In the genomic region with DNA sequence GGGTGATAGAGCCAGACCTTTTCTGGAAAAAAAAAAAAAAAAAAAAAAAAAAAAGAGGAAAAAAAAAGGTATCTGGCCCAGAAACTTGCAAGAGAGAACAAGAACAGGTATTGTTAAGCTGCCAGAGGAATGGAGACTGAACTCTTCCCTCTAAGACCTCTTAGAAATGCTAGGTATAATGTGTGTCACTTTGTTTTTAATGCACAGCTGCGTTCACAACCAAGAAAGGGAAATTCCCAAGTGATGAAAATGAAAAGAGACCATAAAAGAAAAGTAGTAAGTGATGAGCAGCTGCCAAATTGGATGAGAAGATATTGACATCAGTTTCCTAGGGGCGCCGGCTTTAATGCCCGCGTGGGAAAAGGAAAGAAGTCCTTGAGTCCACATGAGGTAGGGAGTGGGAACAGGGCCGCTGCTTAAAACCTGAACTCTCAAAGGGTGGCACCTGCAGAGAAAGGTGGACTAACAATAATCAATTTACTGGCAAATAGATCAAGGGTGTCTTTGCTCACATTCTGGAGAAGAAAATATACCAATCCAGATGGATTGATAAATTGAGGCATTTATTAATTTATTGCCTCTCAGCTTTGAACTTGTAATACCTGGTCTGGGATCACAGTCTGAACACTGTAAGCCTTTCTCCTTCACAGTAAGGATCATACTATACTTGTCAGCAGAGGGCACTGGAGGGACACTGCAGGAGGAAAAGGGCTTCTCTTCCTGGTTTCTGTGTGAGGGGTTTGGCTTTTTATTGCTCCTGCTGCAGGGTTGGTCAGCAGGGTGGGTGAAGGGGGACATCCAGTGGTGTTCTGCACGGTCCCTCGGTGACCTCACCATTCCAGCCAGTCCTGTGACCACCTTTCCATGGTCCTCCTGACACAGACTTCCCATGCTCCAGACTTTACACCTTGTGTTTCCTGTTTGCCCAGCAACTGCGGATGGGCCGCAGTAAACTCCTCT, we compare ENCODE assay signal across 7 cellular contexts.
DNase-seq lines count a peak whose midpoint lies in the region; ATAC-seq and TF ChIP-seq lines count a peak whose summit lies in the region.

No MANE protein-coding gene starts in this region.

- H3K9me3 Mint-ChIP-seq in brain, result peaks cover 8 to 16% (median 15%) of the 10 kb centered on the region in 5 experiments

- peak; percentile 98 for ATAC-seq in IMR-90 (ENCODE audit: low read depth)
- ATAC-seq in Panc1, result peak; percentile 88
- ATAC-seq in GM21360 (IDR thresholded peaks at IDR 0.05; ENCODE audit: unreplicated experiment), result no peak

- no peak overlapping the region for H3K23ac ChIP-seq in IMR-90 (ENCODE audit: low read depth, low read length)

- DNase-seq in EH (ENCODE audit: low read depth), result peak; percentile 69
- peak; percentile 71 for DNase-seq in IMR-90
- peak; percentile 25 for DNase-seq in Panc1 (ENCODE audit: low read depth, low spot score)
- peak; percentile 48 for DNase-seq in iPS DF 6.9 (ENCODE audit: low read depth, low spot score)
- no peak for DNase-seq in spleen

- H3K4me1 ChIP-seq in IMR-90 (ENCODE audit: control insufficient read depth, insufficient read depth, low read length) (no peaks in the 10 kb centered on the region), Panc1 (ENCODE audit: control insufficient read depth, insufficient read depth, low read length) (no peaks in the 10 kb centered on the region), iPS DF 6.9 (ENCODE audit: control insufficient read depth, insufficient read depth, low read length) (no peaks in the 10 kb centered on the region), spleen (peaks cover 0 to 10% (median 7%) of the 10 kb centered on the region in 6 donors)

- H4K20me1 ChIP-seq in IMR-90 (ENCODE audit: insufficient read depth, low read length), result no peaks in the 10 kb centered on the region

- no peaks in the 10 kb centered on the region for H3K79me1 ChIP-seq in IMR-90 (ENCODE audit: low read depth in 1 of 2, low read length in 2 of 2)

- TF ChIP-seq POLR2A in IMR-90 (IDR thresholded peaks at IDR 0.05; ENCODE audit: low read depth, low read length) (no peak), spleen (IDR thresholded peaks at IDR 0.05) (no peak)

- 0 out of 2 replicates have a peak, but pooled peaks cover 3% of the 10 kb centered on the region for H3K9me1 ChIP-seq in IMR-90 (ENCODE audit: insufficient read depth, low read length)

- WGBS in IMR-90 (ENCODE audit: extremely low coverage in 2 of 2, insufficient read length in 1 of 2), 2 experiments, result 94% methylated on average over 2 of the region's 10 CpGs; no CpG with 5 or more reads in 1 of the 2 experiments
- no CpG with 5 or more reads among the region's 10 CpGs for WGBS in iPS DF 6.9 (ENCODE audit: insufficient coverage, insufficient read length)
- WGBS in spleen, 5 donors, result 48 to 60% (median 56%) methylated on average over 10 of the region's 10 CpGs

- in situ Hi-C loops in IMR-90 (cut with MboI; ENCODE audit: low sequenced_read_pairs), result no loop called here
- in situ Hi-C loops in Panc1 (cut with HindIII; ENCODE audit: low pct_unique_long_range_greater_than_20kb, low sequenced_read_pairs), result no loop called here

- peak overlapping the region; percentile 69; the same call in 1 of the 2 replicates for H4K5ac ChIP-seq in IMR-90 (ENCODE audit: low read depth, low read length)

- peak overlapping the region; percentile 94 for H2BK120ac ChIP-seq in IMR-90 (ENCODE audit: low read depth, low read length)

- H3K36me3 ChIP-seq in IMR-90 (ENCODE audit: control insufficient read depth, insufficient read depth, low read length) (no peaks in the 10 kb centered on the region), Panc1 (ENCODE audit: control insufficient read depth, insufficient read depth, low read length) (no peaks in the 10 kb centered on the region), iPS DF 6.9 (ENCODE audit: control insufficient read depth, insufficient read depth, low read length) (no peaks in the 10 kb centered on the region), spleen (no peaks in the 10 kb centered on the region)

- H2BK20ac ChIP-seq in IMR-90 (ENCODE audit: low read depth, low read length), result peak overlapping the region; percentile 92

- H3K9ac ChIP-seq in IMR-90 (ENCODE audit: low read depth, low read length), result no peak overlapping the region

- peak overlapping the region; percentile 80 for H3K4ac ChIP-seq in IMR-90 (ENCODE audit: low read depth, low read length)

- H3K4me3 ChIP-seq in IMR-90 (ENCODE audit: insufficient read depth, low read depth, low read length) (no peak overlapping the region), Panc1 (ENCODE audit: low read depth in 2 of 2, low read length in 2 of 2) (no peak overlapping the region), iPS DF 6.9 (ENCODE audit: low read length) (no peak overlapping the region), spleen (no peak overlapping the region)

- H3K27ac ChIP-seq in IMR-90 (ENCODE audit: insufficient read depth, low read length) (0 out of 2 replicates have a peak overlapping the region, but pooled peaks have one; percentile 33), Panc1 (ENCODE audit: low read length) (peak overlapping the region; percentile 23; the same call in 1 of the 2 replicates), iPS DF 6.9 (ENCODE audit: low read length) (no peak overlapping the region), spleen (no peak overlapping the region)

- H3K36me3 Mint-ChIP-seq in brain, result peaks cover 10% of the 10 kb centered on the region

- H3K4me2 ChIP-seq in IMR-90 (ENCODE audit: low read depth, low read length), result no peak overlapping the region

- peak overlapping the region; percentile 17; the same call in 2 of the 3 replicates for H2BK15ac ChIP-seq in IMR-90 (ENCODE audit: low read depth, low read length)

- no peak overlapping the region for H3K56ac ChIP-seq in IMR-90 (ENCODE audit: extremely low read depth, insufficient read depth, low read length)

- H2AFZ ChIP-seq in IMR-90 (replicated peaks; ENCODE audit: low read length, poor library complexity), result peak overlapping the region; percentile 80

- POLR2A ChIA-PET in IMR-90 (lab: Charles Lee; ENCODE audit: unreplicated experiment), result interaction anchor here (0.6 kb wide), 1 partner anchor 62 kb away, joined by 13 read pairs; no protein-coding TSS in a partner anchor
- POLR2A ChIA-PET in Panc1 (lab: Charles Lee), result no interaction called here

- CTCF ChIA-PET in IMR-90 (lab: Yijun Ruan, JAX), result interaction anchor here (0.6 to 1.0 kb wide), 8 partner anchors 91 to 1397 kb away, joined by 3 to 4 read pairs (median 3); partner anchors contain the start of genes ADAM10 and MINDY2
- CTCF ChIA-PET in Panc1 (lab: Charles Lee), result interaction anchor here (0.5 to 0.6 kb wide), 2 partner anchors 654 to 861 kb away, joined by 6 to 18 read pairs; no protein-coding TSS in a partner anchor

- TF ChIP-seq CTCF in IMR-90 (conservative IDR thresholded peaks at IDR 0.05; ENCODE audit: low read depth, low read length) (peak; percentile 84), Panc1 (IDR thresholded peaks at IDR 0.05) (peak; percentile 78), brain (conservative IDR thresholded peaks at IDR 0.05) (peak; percentile 65 to 83), spleen (IDR thresholded peaks at IDR 0.05 in 8 of 11, conservative IDR thresholded peaks at IDR 0.05 in 3 of 11) (peak in 9 of 11 experiments; percentile 28 to 74 (median 52))

- peak overlapping the region; percentile 67 for H4K91ac ChIP-seq in IMR-90 (ENCODE audit: insufficient read depth, low read depth, low read length)

- no peaks in the 10 kb centered on the region for H3K27me3 Mint-ChIP-seq in brain

- peak overlapping the region; percentile 14 to 88; a peak in 2 of 4 replicates for H4K8ac ChIP-seq in IMR-90 (ENCODE audit: low read depth in 2 of 2, low read length in 2 of 2)

- H3K27ac Mint-ChIP-seq in brain, result peak overlapping the region in 2 of 5 experiments; percentile 42 to 60

- intact Hi-C loops in IMR-90 (cut with micrococcal nuclease), result loop anchor here (1.0 to 10.0 kb wide), 6 partner anchors 92 to 503 kb away; partner anchors contain the start of genes ADAM10 and MINDY2
- intact Hi-C loops in Panc1 (cut with micrococcal nuclease; ENCODE audit: unreplicated experiment), result no loop called here
- intact Hi-C loops in spleen (cut with DNase I; ENCODE audit: low total_unique reads), result loop anchor here (10.0 kb wide), 1 partner anchor 65 kb away; no protein-coding TSS in a partner anchor

- H3K4me1 Mint-ChIP-seq in brain, result no peaks in the 10 kb centered on the region

- peak overlapping the region; percentile 65 for H2AK5ac ChIP-seq in IMR-90 (ENCODE audit: low read depth, low read length)

- no TSS peak for BruUV-seq in IMR-90 (replicated peaks; lab: Mats Ljungman, UMichigan)
- BruUV-seq in Panc1 (replicated peaks; lab: Mats Ljungman, UMichigan), result no TSS peak

- H3K18ac ChIP-seq in IMR-90 (ENCODE audit: low read depth, low read length), result no peak overlapping the region; the same call in 1 of the 2 replicates

- H3K9me3 ChIP-seq in IMR-90 (ENCODE audit: control insufficient read depth, insufficient read depth, low read length) (peaks cover 8% of the 10 kb centered on the region), Panc1 (ENCODE audit: control insufficient read depth, insufficient read depth, low read depth, low read length) (peaks cover 8% of the 10 kb centered on the region; the same call in 1 of the 2 replicates), iPS DF 6.9 (ENCODE audit: control insufficient read depth, insufficient read depth, low read length) (no peaks in the 10 kb centered on the region), spleen (peaks cover 0 to 18% (median 10%) of the 10 kb centered on the region in 8 donors)

- no peak overlapping the region for H3K4me3 Mint-ChIP-seq in brain

- dilution Hi-C loops in IMR-90 (cut with HindIII; ENCODE audit: low sequenced_read_pairs, unreplicated experiment), result no loop called here

- H2AK9ac ChIP-seq in IMR-90 (replicated peaks; ENCODE audit: low read depth, low read length, poor library complexity), result peak overlapping the region; percentile 62

- H3K14ac ChIP-seq in IMR-90 (replicated peaks; ENCODE audit: low read depth, low read length), result 0 out of 2 replicates have a peak overlapping the region, but pooled peaks have one; percentile 26

- H2BK5ac ChIP-seq in IMR-90 (ENCODE audit: low read depth, low read length, poor library complexity, severe bottlenecking), result peak overlapping the region; percentile 55

- H3K27me3 ChIP-seq in IMR-90 (ENCODE audit: control insufficient read depth, insufficient read depth, low read length) (0 out of 2 replicates have a peak, but pooled peaks cover 1% of the 10 kb centered on the region), Panc1 (ENCODE audit: control insufficient read depth, insufficient read depth, low read length) (no peaks in the 10 kb centered on the region), iPS DF 6.9 (ENCODE audit: control insufficient read depth, insufficient read depth, low read length) (no peaks in the 10 kb centered on the region), spleen (replicated peaks in 1 of 7) (no peaks in the 10 kb centered on the region)

- TF ChIP-seq RAD21 in IMR-90 (IDR thresholded peaks at IDR 0.05; ENCODE audit: low read length), result peak; percentile 95

TF ChIP-seq in IMR-90, 13 proteins besides CTCF, POLR2A, EP300 and RAD21:
- TF ChIP-seq MAZ (IDR thresholded peaks at IDR 0.05; ENCODE audit: borderline replicate concordance, low read depth, low read length) (no peak), SMC3 (IDR thresholded peaks at IDR 0.05; ENCODE audit: low read depth, low read length) (peak; percentile 90)

Comparison
In these comparisons a context has a peak if more than half of its experiments do, and no peak if none do; other contexts are left out.
1. H3K27ac ChIP-seq: peak in IMR-90 (single experiment) and Panc1 (single experiment); none in iPS DF 6.9 (single experiment) and spleen (0 of 8).
2. Peak in every context shown above with its lines, with median percentiles within 50 percentile points of each other: CTCF ChIP-seq.